Comparison of ENCODE assay signal across 16 cellular contexts in genomic region chr4:61373901-61374611, GRCh38.
DNase-seq lines count a peak whose midpoint lies in the region; ATAC-seq and TF ChIP-seq lines count a peak whose summit lies in the region.
"Had no signal": no experiment of that assay in that cellular context is flagged by ENCODE, and none has a peak within 500 bp of the region (broad histone marks: within the 10 kb centered on the region; RNA-seq: fewer than 3 reads in every experiment).

No MANE protein-coding gene starts in this region.

- ATAC-seq in HG02870 (IDR thresholded peaks at IDR 0.05; ENCODE audit: unreplicated experiment), result no peak
- ATAC-seq: activated CD4-positive, alpha-beta T cell treated with anti-CD3 and anti-CD28 coated beads for 36 hours had no signal

- H3K9me3 ChIP-seq in endodermal cell (ENCODE audit: control insufficient read depth, low read length), result peaks cover 8% of the 10 kb centered on the region
- H3K9me3 ChIP-seq: vagina had no signal

- no peak overlapping the region for H3K9ac ChIP-seq in endodermal cell (ENCODE audit: extremely low read depth, low read length, poor library complexity, severe bottlenecking)

- no peak overlapping the region for H3K4me3 ChIP-seq in endodermal cell (ENCODE audit: low read length)
- H3K4me3 ChIP-seq: vagina had no signal

- no peaks in the 10 kb centered on the region for H3K27me3 ChIP-seq in endodermal cell (ENCODE audit: control insufficient read depth, insufficient read depth, low read length, poor library complexity, severe bottlenecking)
- H3K27me3 ChIP-seq: vagina had no signal

- peaks cover 9% of the 10 kb centered on the region for H3K9me3 Mint-ChIP-seq in endodermal cell
- peaks cover 13% of the 10 kb centered on the region for H3K9me3 Mint-ChIP-seq in nephron
- H3K9me3 Mint-ChIP-seq: memory B cell had no signal

- H3K4me3 Mint-ChIP-seq in endodermal cell (no peak overlapping the region), nephron (peak overlapping the region in 1 of 3 experiments; percentile 5)
- H3K4me3 Mint-ChIP-seq: activated CD4-positive, alpha-beta T cell treated with anti-CD3 and anti-CD28 coated beads for 36 hours; memory B cell had no signal

- peak overlapping the region; percentile 55 for H3K27ac ChIP-seq in endodermal cell (ENCODE audit: low read depth, low read length)
- H3K27ac ChIP-seq: vagina had no signal

- no peak for TF ChIP-seq CTCF in endodermal cell (conservative IDR thresholded peaks at IDR 0.05)
- no peak for TF ChIP-seq CTCF in nephron (IDR thresholded peaks at IDR 0.05; ENCODE audit: unreplicated experiment in 3 of 3)

- H3K27me3 Mint-ChIP-seq in endodermal cell (ENCODE audit: insufficient read depth), result no peaks in the 10 kb centered on the region
- no peaks in the 10 kb centered on the region for H3K27me3 Mint-ChIP-seq in nephron (ENCODE audit: low read depth)
- H3K27me3 Mint-ChIP-seq: activated CD4-positive, alpha-beta T cell treated with anti-CD3 and anti-CD28 coated beads for 36 hours; memory B cell had no signal

- no peaks in the 10 kb centered on the region for H3K36me3 ChIP-seq in endodermal cell (ENCODE audit: control insufficient read depth, insufficient read depth, low read length)
- H3K36me3 ChIP-seq: vagina had no signal

- H3K27ac Mint-ChIP-seq in endodermal cell, result peak overlapping the region; percentile 56
- peak overlapping the region; percentile 79 to 91 (median 85) for H3K27ac Mint-ChIP-seq in nephron
- H3K27ac Mint-ChIP-seq: activated CD4-positive, alpha-beta T cell treated with anti-CD3 and anti-CD28 coated beads for 36 hours; memory B cell had no signal

- no peaks in the 10 kb centered on the region for H3K4me1 ChIP-seq in endodermal cell (ENCODE audit: control insufficient read depth, insufficient read depth, low read length)
- H3K4me1 ChIP-seq: vagina had no signal

- H3K36me3 Mint-ChIP-seq in endodermal cell (ENCODE audit: low read depth) (peaks cover 4% of the 10 kb centered on the region), nephron (ENCODE audit: low read depth) (peaks cover 15% of the 10 kb centered on the region)
- H3K36me3 Mint-ChIP-seq: memory B cell had no signal

- DNase-seq in AG20443 (ENCODE audit: low spot score) (peak; percentile 3), OCI-M1 (lab: John Stamatoyannopoulos, UW) (peak; percentile 28), endodermal cell (no peak), NCI-H1417 treated with DMSO at 0.1 percent for 48 hours (lab: John Stamatoyannopoulos, UW) (no peak)
- DNase-seq in activated CD4-positive, alpha-beta T cell treated with anti-CD3 and anti-CD28 coated beads for 4 hours, result no peak
- DNase-seq in activated CD4-positive, alpha-beta T cell treated with anti-CD3 and anti-CD28 coated beads for 48 hours, result no peak
- DNase-seq: activated CD4-positive, alpha-beta T cell treated with anti-CD3 and anti-CD28 coated beads for 36 hours; activated T-cell treated with anti-CD3 and anti-CD28 coated beads, Interleukin-2, amount 50 U/mL, for 48 hours; aorta; Karpas-422; stimulated activated CD4-positive, alpha-beta T cell treated with anti-CD3 and anti-CD28 coated beads, Interleukin-2, amount 100 ng/mL, for 24 hours; SW 1271 had no signal

- 91 to 100% methylated on average over 1 to 2 of the region's 2 CpGs for WGBS in endodermal cell (ENCODE audit: insufficient coverage in 1 of 2, insufficient read length in 1 of 2), 2 experiments

- peaks cover 8% of the 10 kb centered on the region for H3K4me1 Mint-ChIP-seq in endodermal cell
- peaks cover 17% of the 10 kb centered on the region for H3K4me1 Mint-ChIP-seq in nephron
- H3K4me1 Mint-ChIP-seq: activated CD4-positive, alpha-beta T cell treated with anti-CD3 and anti-CD28 coated beads for 36 hours; memory B cell had no signal

Comparison
In these comparisons a context has a peak if more than half of its experiments do, and no peak if none do; other contexts are left out.
1. DNase-seq: peak in AG20443 (single experiment) and OCI-M1 (single experiment); none in endodermal cell (single experiment), activated CD4-positive, alpha-beta T cell treated with anti-CD3 and anti-CD28 coated beads for 4 hours (0 of 2), NCI-H1417 treated with DMSO at 0.1 percent for 48 hours (single experiment) and activated CD4-positive, alpha-beta T cell treated with anti-CD3 and anti-CD28 coated beads for 48 hours (single experiment).